In the genomic region with DNA sequence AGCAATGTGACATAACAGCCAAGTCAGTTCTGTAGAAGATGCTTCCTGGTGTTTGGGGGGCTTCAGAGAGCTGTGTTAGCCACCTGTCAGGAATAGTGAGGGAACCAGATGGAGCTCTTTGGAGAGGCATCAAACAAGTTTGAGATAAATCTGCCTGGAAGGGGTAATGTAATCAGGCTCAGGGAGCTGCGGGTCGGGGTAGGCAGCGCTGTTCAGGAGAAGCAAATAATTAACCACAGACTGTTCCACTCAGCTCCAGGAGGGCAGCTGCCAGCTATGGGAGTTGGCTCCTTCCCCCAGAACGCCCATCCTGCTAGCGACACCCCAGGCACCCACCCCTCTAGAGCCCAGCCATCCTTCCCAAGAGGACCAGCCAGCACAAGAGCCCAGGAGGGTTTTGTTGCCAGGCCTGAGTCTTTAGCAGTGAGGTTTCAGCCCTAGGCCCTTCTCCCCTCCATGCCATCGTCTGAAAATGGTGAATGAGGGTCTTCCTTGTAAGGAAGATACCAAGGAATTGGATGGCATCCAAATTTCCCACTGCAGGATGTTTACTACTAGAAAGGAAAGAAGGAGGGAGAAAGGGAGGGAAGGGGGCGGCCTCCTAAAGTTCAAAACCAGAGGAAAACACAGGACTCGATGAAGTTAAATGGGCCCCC, we compare ENCODE assay signal across 15 cellular contexts. TPM values are rescaled to one million over a fixed set of nuclear protein-coding genes. Genes with fewer than 3 reads are reported as not detected.
DNase-seq lines count a peak whose midpoint lies in the region; ATAC-seq and TF ChIP-seq lines count a peak whose summit lies in the region.
"Had no signal": no experiment of that assay in that cellular context is flagged by ENCODE, and none has a peak within 500 bp of the region (broad histone marks: within the 10 kb centered on the region; RNA-seq: fewer than 3 reads in every experiment).

No MANE protein-coding gene starts in this region.

- ATAC-seq in activated B cell treated with CpG ODN at 0.5 μM for 24 hours (ENCODE audit: low read depth) (no peak), HG03342 (IDR thresholded peaks at IDR 0.05; ENCODE audit: unreplicated experiment) (no peak)
- ATAC-seq: activated CD8-positive, alpha-beta memory T cell treated with anti-CD3 and anti-CD28 coated beads, Interleukin-2, amount 10 ng/mL, durations not matched to agents 7 days and 5 days; stimulated activated naive CD8-positive, alpha-beta T cell treated with anti-CD3 and anti-CD28 coated beads, Interleukin-15, amount 100 ng/mL, for 72 hours had no signal

- no peaks in the 10 kb centered on the region for H3K36me3 ChIP-seq in BE2C
- H3K36me3 ChIP-seq: adrenal gland had no signal

- H3K4me1 Mint-ChIP-seq in activated B cell treated with CpG ODN at 0.5 μM for 24 hours (peaks cover 75% of the 10 kb centered on the region), mesothelial cell of epicardium (peaks cover 51% of the 10 kb centered on the region)

- POLR2A ChIA-PET in activated B cell treated with CpG ODN at 0.5 μM for 24 hours (lab: Charles Lee), result no interaction called here

- CTCF ChIA-PET in activated B cell treated with CpG ODN at 0.5 μM for 24 hours (lab: Charles Lee), result no interaction called here

- DNase-seq in BE2C (peak; percentile 71), ELR (ENCODE audit: low read depth) (peak; percentile 14), activated B cell treated with CpG ODN at 0.5 μM for 24 hours (no peak), mesothelial cell of epicardium (ENCODE audit: low spot score in 2 of 2, unreplicated experiment in 2 of 2) (no peak), DMS153 (lab: John Stamatoyannopoulos, UW) (no peak), epidermal melanocyte (ENCODE audit: insufficient read length, low spot score) (no peak), retina (no peak)
- DNase-seq: activated CD8-positive, alpha-beta memory T cell treated with anti-CD3 and anti-CD28 coated beads, Interleukin-2, amount 10 ng/mL, durations not matched to agents 7 days and 5 days; adrenal gland; CD4-positive, alpha-beta T cell; KBM-7; NCI-H2029 treated with DMSO at 0.1 percent for 48 hours; stimulated activated CD4-positive, alpha-beta T cell treated with anti-CD3 and anti-CD28 coated beads, Interleukin-4, amount 100 ng/mL, for 1 hour; stimulated activated naive CD8-positive, alpha-beta T cell treated with anti-CD3 and anti-CD28 coated beads, Interleukin-15, amount 100 ng/mL, for 72 hours had no signal

- H3K27ac Mint-ChIP-seq in activated B cell treated with CpG ODN at 0.5 μM for 24 hours (peak overlapping the region; percentile 73), mesothelial cell of epicardium (peak overlapping the region; percentile 44)
- H3K27ac Mint-ChIP-seq: activated CD8-positive, alpha-beta memory T cell treated with anti-CD3 and anti-CD28 coated beads, Interleukin-2, amount 10 ng/mL, durations not matched to agents 7 days and 5 days; CD4-positive, alpha-beta T cell had no signal

- H3K36me3 Mint-ChIP-seq in activated B cell treated with CpG ODN at 0.5 μM for 24 hours (ENCODE audit: low read depth), result no peaks in the 10 kb centered on the region
- no peaks in the 10 kb centered on the region for H3K36me3 Mint-ChIP-seq in mesothelial cell of epicardium
- H3K36me3 Mint-ChIP-seq: activated CD8-positive, alpha-beta memory T cell treated with anti-CD3 and anti-CD28 coated beads, Interleukin-2, amount 10 ng/mL, durations not matched to agents 7 days and 5 days had no signal

- H3K27me3 Mint-ChIP-seq in activated B cell treated with CpG ODN at 0.5 μM for 24 hours (no peaks in the 10 kb centered on the region), mesothelial cell of epicardium (ENCODE audit: low read depth) (no peaks in the 10 kb centered on the region)
- H3K27me3 Mint-ChIP-seq: CD4-positive, alpha-beta T cell; stimulated activated naive CD8-positive, alpha-beta T cell treated with anti-CD3 and anti-CD28 coated beads, Interleukin-15, amount 100 ng/mL, for 72 hours had no signal

- no peaks in the 10 kb centered on the region for H3K27me3 ChIP-seq in BE2C
- H3K27me3 ChIP-seq: adrenal gland had no signal

- H3K4me1 ChIP-seq in BE2C, result peaks cover 36% of the 10 kb centered on the region

- no peak for TF ChIP-seq CTCF in BE2C (IDR thresholded peaks at IDR 0.05; ENCODE audit: low read depth, low read length)
- TF ChIP-seq CTCF in activated B cell treated with CpG ODN at 0.5 μM for 24 hours (IDR thresholded peaks at IDR 0.05), result no peak
- no peak for TF ChIP-seq CTCF in mesothelial cell of epicardium (IDR thresholded peaks at IDR 0.05; ENCODE audit: unreplicated experiment)

- H3K9me3 ChIP-seq in BE2C, result no peaks in the 10 kb centered on the region
- H3K9me3 ChIP-seq: adrenal gland had no signal

- intact Hi-C loops in activated B cell treated with CpG ODN at 0.5 μM for 24 hours (cut with micrococcal nuclease), result no loop called here

- no peak overlapping the region for H3K4me3 Mint-ChIP-seq in activated B cell treated with CpG ODN at 0.5 μM for 24 hours
- no peak overlapping the region for H3K4me3 Mint-ChIP-seq in mesothelial cell of epicardium
- H3K4me3 Mint-ChIP-seq: activated CD8-positive, alpha-beta memory T cell treated with anti-CD3 and anti-CD28 coated beads, Interleukin-2, amount 10 ng/mL, durations not matched to agents 7 days and 5 days; CD4-positive, alpha-beta T cell; stimulated activated naive CD8-positive, alpha-beta T cell treated with anti-CD3 and anti-CD28 coated beads, Interleukin-15, amount 100 ng/mL, for 72 hours had no signal

- H3K9me3 Mint-ChIP-seq in activated B cell treated with CpG ODN at 0.5 μM for 24 hours (no peaks in the 10 kb centered on the region), mesothelial cell of epicardium (no peaks in the 10 kb centered on the region)
- H3K9me3 Mint-ChIP-seq: CD4-positive, alpha-beta T cell; stimulated activated naive CD8-positive, alpha-beta T cell treated with anti-CD3 and anti-CD28 coated beads, Interleukin-15, amount 100 ng/mL, for 72 hours had no signal

- no peak overlapping the region for H3K4me3 ChIP-seq in BE2C (ENCODE audit: low read depth, low read length)
- H3K4me3 ChIP-seq: adrenal gland had no signal

RNA-seq across cellular contexts. Expression of a gene that starts 41.3 kb away (rescaled TPM):
- 84.6 TPM for polyA plus RNA-seq in BE2C (2012; ENCODE audit: insufficient read depth, insufficient read length, low read depth)
- total RNA-seq in activated B cell treated with CpG ODN at 0.5 μM for 24 hours (25.5 and 25.7 TPM in 2 replicates), mesothelial cell of epicardium (44.2 to 47.4 TPM (median 47.3 TPM) in 3 replicates)

Comparison
In these comparisons a context has a peak if more than half of its experiments do, and no peak if none do; other contexts are left out.
1. DNase-seq: peak in BE2C (single experiment) and ELR (single experiment); none in activated B cell treated with CpG ODN at 0.5 μM for 24 hours (single experiment), mesothelial cell of epicardium (0 of 2), DMS153 (single experiment), epidermal melanocyte (single experiment) and retina (single experiment).